Comparison of ENCODE assay signal across 15 cellular contexts in the genomic region with DNA sequence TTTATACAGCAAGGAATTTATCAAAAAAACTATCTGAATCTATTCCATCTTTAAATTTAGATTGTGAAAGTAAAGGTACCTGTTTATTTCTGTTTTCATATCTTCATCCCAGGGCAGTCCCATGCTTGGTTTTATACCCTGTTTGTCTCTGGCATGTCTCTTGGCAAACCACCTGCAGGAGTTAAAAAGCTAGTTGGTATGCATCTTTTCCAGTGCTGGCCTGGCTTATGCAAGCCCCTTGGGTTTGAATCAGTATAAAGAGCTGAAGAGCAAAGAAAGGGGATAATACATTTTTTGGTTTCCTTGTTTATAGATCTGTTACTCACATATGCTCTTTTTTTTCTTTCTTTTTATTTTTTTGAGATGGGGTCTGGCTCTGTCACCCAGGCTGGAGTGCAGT. TPM values are rescaled to one million over a fixed set of nuclear protein-coding genes. Genes with fewer than 3 reads are reported as not detected.
DNase-seq lines count a peak whose midpoint lies in the region; ATAC-seq lines count a peak whose summit lies in the region.
"Had no signal": no experiment of that assay in that cellular context is flagged by ENCODE, and none has a peak within 500 bp of the region (broad histone marks: within the 10 kb centered on the region; RNA-seq: fewer than 3 reads in every experiment).

No MANE protein-coding gene starts in this region.

- H3K27ac Mint-ChIP-seq in activated T-cell treated with anti-CD3 and anti-CD28 coated beads, Interleukin-2, amount 50 U/mL, for 24 hours = peak overlapping the region; percentile 75
- peak overlapping the region; percentile 43 for H3K27ac Mint-ChIP-seq in activated T-helper 2 cell treated with anti-CD3 and anti-CD28 coated beads, Interferon-gamma antibody, Interleukin-2, Interleukin-4, amounts not matched to agents 10 μg/mL and 5 μg/mL and 100 μg/mL, durations not matched to agents 14 hours and 24 hours and 36 hours
- H3K27ac Mint-ChIP-seq in natural killer cell treated with Interleukin-12 subunit alpha and Interleukin-12 subunit beta and Interleukin-15 and Interleukin-18, amount 100 ng/mL, for 72 hours = peak overlapping the region; percentile 71 to 81

- peak overlapping the region; percentile 85 for H3K27ac ChIP-seq in Karpas-422 (ENCODE audit: low read length)
- H3K27ac ChIP-seq: gastroesophageal sphincter, left ventricle myocardium inferior, right lobe of liver had no signal

- no peak overlapping the region for H2AFZ ChIP-seq in Karpas-422 (ENCODE audit: low read length)

- H3K9me2 ChIP-seq in Karpas-422 (replicated peaks; ENCODE audit: insufficient read depth, low read length) = no peaks in the 10 kb centered on the region

- H3K9ac ChIP-seq in Karpas-422 (ENCODE audit: low read length) = peak overlapping the region; percentile 42; the same call in 1 of the 2 replicates

- H4K20me1 ChIP-seq in Karpas-422 (ENCODE audit: insufficient read depth, low read depth, low read length) = no peaks in the 10 kb centered on the region

- no peaks in the 10 kb centered on the region for H3K27me3 Mint-ChIP-seq in activated T-cell treated with anti-CD3 and anti-CD28 coated beads, Interleukin-2, amount 50 U/mL, for 24 hours
- H3K27me3 Mint-ChIP-seq in activated T-helper 2 cell treated with anti-CD3 and anti-CD28 coated beads, Interferon-gamma antibody, Interleukin-2, Interleukin-4, amounts not matched to agents 10 μg/mL and 5 μg/mL and 100 μg/mL, durations not matched to agents 14 hours and 24 hours and 36 hours (ENCODE audit: low read depth) = no peaks in the 10 kb centered on the region
- H3K27me3 Mint-ChIP-seq in natural killer cell treated with Interleukin-12 subunit alpha and Interleukin-12 subunit beta and Interleukin-15 and Interleukin-18, amount 100 ng/mL, for 72 hours = no peaks in the 10 kb centered on the region

- H3K36me3 Mint-ChIP-seq in activated T-cell treated with anti-CD3 and anti-CD28 coated beads, Interleukin-2, amount 50 U/mL, for 24 hours (ENCODE audit: low read depth) = peaks cover 90% of the 10 kb centered on the region
- H3K36me3 Mint-ChIP-seq in activated T-helper 2 cell treated with anti-CD3 and anti-CD28 coated beads, Interferon-gamma antibody, Interleukin-2, Interleukin-4, amounts not matched to agents 10 μg/mL and 5 μg/mL and 100 μg/mL, durations not matched to agents 14 hours and 24 hours and 36 hours (ENCODE audit: low read depth) = peaks cover 74% of the 10 kb centered on the region
- no peaks in the 10 kb centered on the region for H3K36me3 Mint-ChIP-seq in natural killer cell treated with Interleukin-12 subunit alpha and Interleukin-12 subunit beta and Interleukin-15 and Interleukin-18, amount 100 ng/mL, for 72 hours

- H3K9me3 ChIP-seq in Karpas-422 (ENCODE audit: low read length) = no peaks in the 10 kb centered on the region
- H3K9me3 ChIP-seq: gastroesophageal sphincter, left ventricle myocardium inferior, right lobe of liver had no signal

- H3K4me1 ChIP-seq in Karpas-422 (ENCODE audit: low read length) = peaks cover 43% of the 10 kb centered on the region
- H3K4me1 ChIP-seq: right lobe of liver had no signal

- intact Hi-C loops in activated T-helper 2 cell treated with anti-CD3 and anti-CD28 coated beads, Interferon-gamma antibody, Interleukin-2, Interleukin-4, amounts not matched to agents 10 μg/mL and 5 μg/mL and 100 μg/mL, durations not matched to agents 14 hours and 24 hours and 36 hours (cut with micrococcal nuclease) = loop anchor here (1.0 to 5.0 kb wide), 3 partner anchors 11 to 33 kb away; no protein-coding TSS in a partner anchor

- H3K4me3 ChIP-seq in Karpas-422 (ENCODE audit: low read length) = peak overlapping the region; percentile 44; the same call in 1 of the 2 replicates
- H3K4me3 ChIP-seq: gastroesophageal sphincter, left ventricle myocardium inferior, right lobe of liver had no signal

- H3K79me2 ChIP-seq in Karpas-422 (ENCODE audit: low read length) = no peaks in the 10 kb centered on the region

- no peak for ATAC-seq in natural killer cell treated with Interleukin-12 subunit alpha and Interleukin-12 subunit beta and Interleukin-15 and Interleukin-18, amount 100 ng/mL, for 72 hours
- no peak for ATAC-seq in HG02973 (IDR thresholded peaks at IDR 0.05; ENCODE audit: unreplicated experiment)
- ATAC-seq: gastroesophageal sphincter had no signal

- peak overlapping the region; percentile 3 for H3K4me3 Mint-ChIP-seq in activated T-cell treated with anti-CD3 and anti-CD28 coated beads, Interleukin-2, amount 50 U/mL, for 24 hours
- peak overlapping the region; percentile 9 for H3K4me3 Mint-ChIP-seq in activated T-helper 2 cell treated with anti-CD3 and anti-CD28 coated beads, Interferon-gamma antibody, Interleukin-2, Interleukin-4, amounts not matched to agents 10 μg/mL and 5 μg/mL and 100 μg/mL, durations not matched to agents 14 hours and 24 hours and 36 hours (ENCODE audit: low read depth)
- peak overlapping the region; percentile 45 for H3K4me3 Mint-ChIP-seq in natural killer cell treated with Interleukin-12 subunit alpha and Interleukin-12 subunit beta and Interleukin-15 and Interleukin-18, amount 100 ng/mL, for 72 hours

- peaks cover 97% of the 10 kb centered on the region for H3K4me1 Mint-ChIP-seq in activated T-cell treated with anti-CD3 and anti-CD28 coated beads, Interleukin-2, amount 50 U/mL, for 24 hours (ENCODE audit: low read depth)
- H3K4me1 Mint-ChIP-seq in activated T-helper 2 cell treated with anti-CD3 and anti-CD28 coated beads, Interferon-gamma antibody, Interleukin-2, Interleukin-4, amounts not matched to agents 10 μg/mL and 5 μg/mL and 100 μg/mL, durations not matched to agents 14 hours and 24 hours and 36 hours (ENCODE audit: low read depth) = peaks cover 88% of the 10 kb centered on the region
- peaks cover 51 to 80% of the 10 kb centered on the region in 2 donors for H3K4me1 Mint-ChIP-seq in natural killer cell treated with Interleukin-12 subunit alpha and Interleukin-12 subunit beta and Interleukin-15 and Interleukin-18, amount 100 ng/mL, for 72 hours (ENCODE audit: low read depth in 2 of 2)

- no peak for DNase-seq in activated T-cell treated with anti-CD3 and anti-CD28 coated beads, Interleukin-2, amount 50 U/mL, for 24 hours
- no peak for DNase-seq in activated T-cell treated with anti-CD3 and anti-CD28 coated beads, Interleukin-2, amount 50 U/mL, for 1 hour
- peak; percentile 51 for DNase-seq in Karpas-422
- DNase-seq in activated T-helper 2 cell treated with anti-CD3 and anti-CD28 coated beads, Interferon-gamma antibody, Interleukin-2, Interleukin-4, amounts not matched to agents 10 μg/mL and 5 μg/mL and 100 μg/mL, durations not matched to agents 14 hours and 24 hours and 36 hours (ENCODE audit: low spot score) = no peak
- DNase-seq in natural killer cell treated with Interleukin-12 subunit alpha and Interleukin-12 subunit beta and Interleukin-15 and Interleukin-18, amount 100 ng/mL, for 72 hours (ENCODE audit: low spot score) = no peak
- no peak for DNase-seq in activated effector memory CD4-positive, alpha-beta T cell treated with Interleukin-2 at 50 U/mL for 16 hours
- DNase-seq in GF-D8 (lab: John Stamatoyannopoulos, UW) = no peak
- DNase-seq: activated T-cell treated with anti-CD3 and anti-CD28 coated beads, Interleukin-2, amount 50 U/mL, for 48 hours; Calu3; left ventricle myocardium inferior; NCI-H1930; NCI-H510A; right lobe of liver had no signal

- H3K27me3 ChIP-seq in Karpas-422 (ENCODE audit: low read length) = no peaks in the 10 kb centered on the region
- H3K27me3 ChIP-seq: gastroesophageal sphincter, right lobe of liver had no signal

- H3K36me3 ChIP-seq in Karpas-422 (ENCODE audit: insufficient read depth, low read length) = no peaks in the 10 kb centered on the region
- H3K36me3 ChIP-seq: gastroesophageal sphincter, left ventricle myocardium inferior, right lobe of liver had no signal

- H3K4me2 ChIP-seq in Karpas-422 (ENCODE audit: low read depth, low read length, poor library complexity, severe bottlenecking) = peak overlapping the region; percentile 69

- H3K9me3 Mint-ChIP-seq in activated T-cell treated with anti-CD3 and anti-CD28 coated beads, Interleukin-2, amount 50 U/mL, for 24 hours = peaks cover 2% of the 10 kb centered on the region
- no peaks in the 10 kb centered on the region for H3K9me3 Mint-ChIP-seq in activated T-helper 2 cell treated with anti-CD3 and anti-CD28 coated beads, Interferon-gamma antibody, Interleukin-2, Interleukin-4, amounts not matched to agents 10 μg/mL and 5 μg/mL and 100 μg/mL, durations not matched to agents 14 hours and 24 hours and 36 hours
- H3K9me3 Mint-ChIP-seq in natural killer cell treated with Interleukin-12 subunit alpha and Interleukin-12 subunit beta and Interleukin-15 and Interleukin-18, amount 100 ng/mL, for 72 hours = no peaks in the 10 kb centered on the region

RNA-seq across cellular contexts. Expression of a gene that starts 37.8 kb away (rescaled TPM):
- 2.4 and 8.3 TPM in 2 replicates for total RNA-seq in Karpas-422 (2014; rRNA removed; shearing (Covaris generic); ENCODE audit: low replicate concordance)
- total RNA-seq in activated T-helper 2 cell treated with anti-CD3 and anti-CD28 coated beads, Interferon-gamma antibody, Interleukin-2, Interleukin-4, amounts not matched to agents 10 μg/mL and 5 μg/mL and 100 μg/mL, durations not matched to agents 14 hours and 24 hours and 36 hours = 56.1 and 56.5 TPM in 2 replicates
- 10 to 100 TPM; 15.8 to 25.4 TPM for total RNA-seq in natural killer cell treated with Interleukin-12 subunit alpha and Interleukin-12 subunit beta and Interleukin-15 and Interleukin-18, amount 100 ng/mL, for 72 hours
